ENCODE assay signal across 26 cellular contexts in genomic region chr2:170393861-170394498, GRCh38.
"Had no signal": no experiment of that assay in that cellular context is flagged by ENCODE, and none has a peak within 500 bp of the region (broad histone marks: within the 10 kb centered on the region; RNA-seq: fewer than 3 reads in every experiment).

No MANE protein-coding gene starts in this region.

- H3K9me3 ChIP-seq: left lung, lower lobe of right lung, pancreas, psoas muscle, right atrium auricular region, stomach, testis, thyroid gland, transverse colon, upper lobe of left lung, vagina had no signal

- FAIRE-seq: pancreas had no signal

- H3K27me3 ChIP-seq: pancreas, right atrium auricular region, testis, thyroid gland, upper lobe of left lung, vagina had no signal

- DNase-seq: hypothalamus; islet precursor cell; kidney glomerular epithelial cell; left cardiac atrium; left lung; lower lobe of right lung; mammary epithelial cell; mesenchymal stem cell; naive thymus-derived CD8-positive, alpha-beta T cell; nucleus accumbens; pancreas; psoas muscle; stimulated activated CD4-positive, alpha-beta T cell treated with anti-CD3 and anti-CD28 coated beads, Interleukin-12 subunit alpha, Interleukin-12 subunit beta, amount 100 ng/mL, for 4 hours; stimulated activated CD4-positive, alpha-beta T cell treated with anti-CD3 and anti-CD28 coated beads, Interleukin-15, amount 100 ng/mL, for 24 hours; stimulated activated CD4-positive, alpha-beta T cell treated with anti-CD3 and anti-CD28 coated beads, Interleukin-2, amount 100 ng/mL, for 24 hours; stimulated activated CD4-positive, alpha-beta T cell treated with anti-CD3 and anti-CD28 coated beads, Interleukin-4, amount 100 ng/mL, for 1 hour; stimulated activated naive B cell treated with anti-CD40 and anti-IgM and Interleukin-4, amounts not matched to agents 10 μg/mL and 1 μg/mL and 100 μg/mL, for 72 hours; stimulated activated naive CD8-positive, alpha-beta T cell treated with anti-CD3 and anti-CD28 coated beads, Interleukin-15, Interleukin-2, amounts not matched to agents 100 U/mL and 50 U/mL, for 24 hours; stomach; testis; thyroid gland; transverse colon; upper lobe of left lung had no signal

- H3K36me3 ChIP-seq: left lung, lower lobe of right lung, pancreas, right atrium auricular region, stomach, thyroid gland, transverse colon, upper lobe of left lung, vagina had no signal

- H3K4me1 ChIP-seq: left lung, lower lobe of right lung, psoas muscle, right atrium auricular region, testis, thyroid gland, transverse colon, upper lobe of left lung, vagina had no signal

- H3K4me3 ChIP-seq: left lung, lower lobe of right lung, pancreas, psoas muscle, right atrium auricular region, skin epidermis, stomach, testis, thyroid gland, transverse colon, upper lobe of left lung, vagina had no signal

- H3K27ac ChIP-seq: left lung, lower lobe of right lung, pancreas, psoas muscle, right atrium auricular region, skin epidermis, stomach, testis, thyroid gland, transverse colon, upper lobe of left lung, vagina had no signal
